In genomic region chr5:36669015-36669651, GRCh38 we compare ENCODE assay signal across 17 cellular contexts.
DNase-seq lines count a peak whose midpoint lies in the region; ATAC-seq and TF ChIP-seq lines count a peak whose summit lies in the region.
"Had no signal": no experiment of that assay in that cellular context is flagged by ENCODE, and none has a peak within 500 bp of the region (broad histone marks: within the 10 kb centered on the region; RNA-seq: fewer than 3 reads in every experiment).

No MANE protein-coding gene starts in this region.

- TF ChIP-seq CTCF in PC-9 (conservative IDR thresholded peaks at IDR 0.05) (no peak), cardiac fibroblast (IDR thresholded peaks at IDR 0.05; ENCODE audit: low read depth, low read length) (no peak)

- intact Hi-C loops in PC-9 (cut with micrococcal nuclease; ENCODE audit: unreplicated experiment) = no loop called here
- intact Hi-C loops in left ventricle myocardium superior (cut with micrococcal nuclease) = no loop called here

- DNase-seq in PC-9 (no peak), cardiac fibroblast (ENCODE audit: low read depth in 2 of 2) (peak; percentile 35 to 57), left ventricle myocardium superior (no peak), substantia nigra (lab: John Stamatoyannopoulos, UW) (peak in 1 of 49 donors; percentile 38), cerebellar nuclear complex (lab: John Stamatoyannopoulos, UW) (no peak)
- DNase-seq: CD4-positive, alpha-beta T cell; DND-41; GF-D8; GOT3; KG1; NCI-H1092; NCI-H1694; NCI-H446 treated with DMSO at 0.1 percent for 48 hours; NCI-H774; SIG-M5 had no signal

- H2AFZ ChIP-seq in PC-9 = no peak overlapping the region

- H3K9me3 ChIP-seq in PC-9 (ENCODE audit: insufficient read depth, low read depth) = no peaks in the 10 kb centered on the region

- CTCF ChIA-PET in PC-9 (lab: Charles Lee) = no interaction called here

- H3K4me2 ChIP-seq in PC-9 = peak overlapping the region; percentile 60; the same call in 1 of the 2 replicates

- H3K4me3 ChIP-seq in PC-9 = no peak overlapping the region
- no peak overlapping the region for H3K4me3 ChIP-seq in cardiac fibroblast (replicated peaks in 1 of 2; ENCODE audit: low read depth in 2 of 2, low read length in 2 of 2)

- H3F3A ChIP-seq in PC-9 (ENCODE audit: insufficient read depth, low read depth) = peaks cover 38% of the 10 kb centered on the region

- H3K36me3 ChIP-seq in PC-9 (ENCODE audit: low read depth) = peaks cover 26% of the 10 kb centered on the region

- H4K20me1 ChIP-seq in PC-9 (ENCODE audit: insufficient read depth) = no peaks in the 10 kb centered on the region

- peak overlapping the region; percentile 79; the same call in 1 of the 2 replicates for H3K27ac ChIP-seq in PC-9
- H3K27ac ChIP-seq in substantia nigra (ENCODE audit: low read depth, low read length, poor library complexity, severe bottlenecking) = peak overlapping the region; percentile 68

- ATAC-seq in left ventricle myocardium superior (peak; percentile 76), GM21390 (IDR thresholded peaks at IDR 0.05; ENCODE audit: unreplicated experiment) (no peak), GM21526 (IDR thresholded peaks at IDR 0.05; ENCODE audit: low FRiP score, unreplicated experiment) (no peak)

- peaks cover 53% of the 10 kb centered on the region for H3K4me1 ChIP-seq in PC-9 (replicated peaks; ENCODE audit: insufficient read depth)

- no peaks in the 10 kb centered on the region; the same call in 1 of the 2 replicates for H3K9me2 ChIP-seq in PC-9 (ENCODE audit: insufficient read depth)

- H3K27me3 ChIP-seq in PC-9 (ENCODE audit: insufficient read depth, low read depth) = no peaks in the 10 kb centered on the region

- H3K79me2 ChIP-seq in PC-9 (ENCODE audit: low read depth) = no peaks in the 10 kb centered on the region

- no TSS peak for BruUV-seq in PC-9 (replicated peaks; lab: Mats Ljungman, UMichigan)

- POLR2A ChIA-PET in PC-9 (lab: Charles Lee; ENCODE audit: unreplicated experiment) = no interaction called here

Comparison
In these comparisons a context has a peak if more than half of its experiments do, and no peak if none do; other contexts are left out.
1. DNase-seq: peak in cardiac fibroblast (2 of 2); none in PC-9 (0 of 2), left ventricle myocardium superior (single experiment) and cerebellar nuclear complex (0 of 2).